19 cellular contexts compared by ENCODE assay signal in the genomic region with DNA sequence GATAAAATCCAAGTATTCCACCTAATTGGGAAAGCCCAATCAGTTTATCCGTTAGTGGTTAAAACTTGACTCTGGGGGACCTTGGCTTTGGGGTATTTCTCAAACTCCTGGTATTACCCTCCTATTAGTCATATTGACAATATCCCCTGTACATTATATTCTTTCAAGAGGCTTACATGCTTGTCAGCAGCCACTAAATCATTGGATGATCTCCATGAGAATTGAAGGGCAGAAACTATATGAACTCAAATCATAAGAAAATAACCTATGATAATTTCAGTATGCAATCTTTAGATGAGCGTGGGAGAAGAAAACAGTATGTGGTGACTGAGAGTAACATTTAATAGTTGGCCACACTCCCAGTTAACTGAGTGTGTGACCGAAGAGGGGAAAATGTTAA.
"Had no signal": no experiment of that assay in that cellular context is flagged by ENCODE, and none has a peak within 500 bp of the region (broad histone marks: within the 10 kb centered on the region; RNA-seq: fewer than 3 reads in every experiment).

No MANE protein-coding gene starts in this region.

- ATAC-seq: heart left ventricle; naive thymus-derived CD4-positive, alpha-beta T cell; right cardiac atrium; stimulated activated naive B cell treated with anti-CD40 and anti-IgM and Interleukin-4, amounts not matched to agents 10 μg/mL and 1 μg/mL and 100 μg/mL, for 72 hours; stimulated activated naive CD8-positive, alpha-beta T cell treated with anti-CD3 and anti-CD28 coated beads, Interleukin-15, amount 100 ng/mL, for 72 hours had no signal

- H3K9me3 ChIP-seq: esophagus muscularis mucosa, neutrophil, ovary had no signal

- H3K27me3 ChIP-seq: esophagus muscularis mucosa, heart left ventricle, neutrophil, ovary had no signal

- H3K4me3 ChIP-seq: esophagus muscularis mucosa, ovary had no signal

- H3K4me1 ChIP-seq: esophagus muscularis mucosa had no signal

- DNase-seq: caudate nucleus; cortex of kidney; effector memory CD4-positive, alpha-beta T cell; foreskin melanocyte; heart left ventricle; hippocampal formation; kidney glomerular epithelial cell; mesendoderm; naive thymus-derived CD4-positive, alpha-beta T cell; ovary; right cardiac atrium; stimulated activated CD4-positive, alpha-beta T cell treated with anti-CD3 and anti-CD28 coated beads, Interleukin-2, amount 100 ng/mL, for 24 hours; stimulated activated CD4-positive, alpha-beta T cell treated with anti-CD3 and anti-CD28 coated beads, Interleukin-4, amount 100 ng/mL, for 4 hours; stimulated activated naive B cell treated with anti-CD40 and anti-IgM and Interleukin-4, amounts not matched to agents 10 μg/mL and 1 μg/mL and 100 μg/mL, for 72 hours; stimulated activated naive CD8-positive, alpha-beta T cell treated with anti-CD3 and anti-CD28 coated beads, Interleukin-15, amount 100 ng/mL, for 72 hours; trophoblast cell had no signal

- H3K36me3 ChIP-seq: neutrophil, ovary had no signal

- H3K27ac ChIP-seq: epithelial cell of prostate, esophagus muscularis mucosa, heart left ventricle, neutrophil had no signal
